In the genomic region with DNA sequence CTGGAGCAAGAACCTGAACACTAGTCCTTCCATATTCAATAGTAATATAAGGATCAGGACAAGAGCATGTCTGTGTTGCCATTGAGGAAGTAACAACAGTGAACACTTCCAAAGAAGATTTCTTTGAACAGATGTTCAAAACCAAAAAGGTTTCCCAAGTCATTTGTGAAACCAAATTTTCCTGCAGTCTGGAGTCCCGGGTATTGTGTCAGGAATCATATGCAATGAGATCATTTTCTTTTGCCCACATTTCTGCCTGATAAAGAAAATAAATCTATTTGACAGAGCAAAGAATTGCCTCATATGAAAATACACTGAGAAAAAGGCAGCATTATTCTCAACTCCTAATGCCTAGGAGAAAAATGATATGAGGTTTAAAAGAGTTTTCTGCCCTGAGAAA, we compare ENCODE assay signal across 20 cellular contexts.
A peak's percentile ranks its signal among the peaks of the same experiment; 100 is the strongest.
DNase-seq lines count a peak whose midpoint lies in the region; ATAC-seq, FAIRE-seq and TF ChIP-seq lines count a peak whose summit lies in the region.
"Had no signal": no experiment of that assay in that cellular context is flagged by ENCODE, and none has a peak within 500 bp of the region (broad histone marks: within the 10 kb centered on the region; RNA-seq: fewer than 3 reads in every experiment).

No MANE protein-coding gene starts in this region.

- TF ChIP-seq CTCF in tibial artery (IDR thresholded peaks at IDR 0.05) (no peak), D721Med (IDR thresholded peaks at IDR 0.05; ENCODE audit: insufficient read depth, missing control alignments) (no peak), upper lobe of right lung (IDR thresholded peaks at IDR 0.05) (no peak)

- no peak for ATAC-seq in activated CD8-positive, alpha-beta memory T cell treated with anti-CD3 and anti-CD28 coated beads, Interleukin-2, amount 10 ng/mL, durations not matched to agents 7 days and 5 days
- ATAC-seq in upper lobe of right lung: no peak
- ATAC-seq in HG02884 (IDR thresholded peaks at IDR 0.05; ENCODE audit: unreplicated experiment): no peak
- ATAC-seq: Panc1 had no signal

- peaks cover 49% of the 10 kb centered on the region for H3K4me1 Mint-ChIP-seq in activated CD8-positive, alpha-beta memory T cell treated with anti-CD3 and anti-CD28 coated beads, Interleukin-2, amount 10 ng/mL, durations not matched to agents 7 days and 5 days

- peaks cover 2% of the 10 kb centered on the region for H3K27me3 Mint-ChIP-seq in activated CD8-positive, alpha-beta memory T cell treated with anti-CD3 and anti-CD28 coated beads, Interleukin-2, amount 10 ng/mL, durations not matched to agents 7 days and 5 days
- H3K27me3 Mint-ChIP-seq: brain had no signal

- H3K9me3 ChIP-seq in tibial artery (no peaks in the 10 kb centered on the region), upper lobe of right lung (no peaks in the 10 kb centered on the region)

- peaks cover 9% of the 10 kb centered on the region for H3K9me3 Mint-ChIP-seq in activated CD8-positive, alpha-beta memory T cell treated with anti-CD3 and anti-CD28 coated beads, Interleukin-2, amount 10 ng/mL, durations not matched to agents 7 days and 5 days (ENCODE audit: low read depth)

- H3K4me3 Mint-ChIP-seq in activated CD8-positive, alpha-beta memory T cell treated with anti-CD3 and anti-CD28 coated beads, Interleukin-2, amount 10 ng/mL, durations not matched to agents 7 days and 5 days: no peak overlapping the region
- H3K4me3 Mint-ChIP-seq: brain had no signal

- H3K4me3 ChIP-seq in tibial artery: no peak overlapping the region
- H3K4me3 ChIP-seq in upper lobe of right lung: no peak overlapping the region
- H3K4me3 ChIP-seq: left ventricle myocardium inferior had no signal

- no peak for DNase-seq in activated CD8-positive, alpha-beta memory T cell treated with anti-CD3 and anti-CD28 coated beads, Interleukin-2, amount 10 ng/mL, durations not matched to agents 7 days and 5 days
- no peak for DNase-seq in activated CD8-positive, alpha-beta memory T cell treated with anti-CD3 and anti-CD28 coated beads for 24 hours
- peak; percentile 85 for DNase-seq in amniotic epithelial cell (ENCODE audit: low read depth)
- DNase-seq in glomerular visceral epithelial cell (ENCODE audit: extremely low spot score): peak; percentile 49
- no peak for DNase-seq in tibial artery
- no peak for DNase-seq in D721Med (ENCODE audit: insufficient read length, low spot score)
- DNase-seq in upper lobe of right lung: no peak
- DNase-seq: activated effector memory CD4-positive, alpha-beta T cell treated with Interleukin-2 at 50 U/mL for 16 hours; Calu3; GF-D8; left ventricle myocardium inferior; NCI-H1092; NCI-H82; stimulated activated CD4-positive, alpha-beta T cell treated with anti-CD3 and anti-CD28 coated beads, Interleukin-12 subunit alpha, Interleukin-12 subunit beta, amount 100 ng/mL, for 4 hours; stimulated activated naive CD4-positive, alpha-beta T cell treated with Interleukin-2 at 50 U/mL for 16 hours had no signal

- H3K27ac ChIP-seq in tibial artery (peak overlapping the region; percentile 41 to 57), upper lobe of right lung (no peak overlapping the region)
- H3K27ac ChIP-seq: left ventricle myocardium inferior had no signal

- H3K4me1 ChIP-seq in tibial artery (peaks cover 0 to 65% (median 32%) of the 10 kb centered on the region in 4 donors), upper lobe of right lung (peaks cover 35% of the 10 kb centered on the region)
- H3K4me1 ChIP-seq: left ventricle myocardium inferior had no signal

- CTCF ChIA-PET in activated CD8-positive, alpha-beta memory T cell treated with anti-CD3 and anti-CD28 coated beads, Interleukin-2, amount 10 ng/mL, durations not matched to agents 7 days and 5 days (lab: Charles Lee): interaction anchor here (1.3 to 1.9 kb wide), 5 partner anchors 11 to 176 kb away, joined by 3 to 5 read pairs (median 5); no protein-coding TSS in a partner anchor

- H3K27ac Mint-ChIP-seq in activated CD8-positive, alpha-beta memory T cell treated with anti-CD3 and anti-CD28 coated beads, Interleukin-2, amount 10 ng/mL, durations not matched to agents 7 days and 5 days: peak overlapping the region; percentile 72
- H3K27ac Mint-ChIP-seq: brain had no signal

- intact Hi-C loops in tibial artery (cut with DNase I; ENCODE audit: low total_unique reads): no loop called here
- intact Hi-C loops in upper lobe of right lung (cut with DNase I): no loop called here

- FAIRE-seq in D721Med (lab: Jason Lieb, UNC): no peak
- FAIRE-seq: H1, urothelium cell line had no signal

- no peaks in the 10 kb centered on the region for H3K36me3 ChIP-seq in tibial artery
- H3K36me3 ChIP-seq in upper lobe of right lung: no peaks in the 10 kb centered on the region
- H3K36me3 ChIP-seq: left ventricle myocardium inferior had no signal

- H3K27me3 ChIP-seq in tibial artery: no peaks in the 10 kb centered on the region
- H3K27me3 ChIP-seq in upper lobe of right lung: no peaks in the 10 kb centered on the region

- peaks cover 39% of the 10 kb centered on the region for H3K36me3 Mint-ChIP-seq in activated CD8-positive, alpha-beta memory T cell treated with anti-CD3 and anti-CD28 coated beads, Interleukin-2, amount 10 ng/mL, durations not matched to agents 7 days and 5 days
- H3K36me3 Mint-ChIP-seq: brain had no signal

Comparison
In these comparisons a context has a peak if more than half of its experiments do, and no peak if none do; other contexts are left out.
1. DNase-seq: peak in amniotic epithelial cell (single experiment) and glomerular visceral epithelial cell (single experiment); none in activated CD8-positive, alpha-beta memory T cell treated with anti-CD3 and anti-CD28 coated beads, Interleukin-2, amount 10 ng/mL, durations not matched to agents 7 days and 5 days (single experiment), activated CD8-positive, alpha-beta memory T cell treated with anti-CD3 and anti-CD28 coated beads for 24 hours (single experiment), tibial artery (0 of 2), D721Med (single experiment) and upper lobe of right lung (single experiment).